In genomic region chr2:222024934-222025890, GRCh38 we compare ENCODE assay signal across 7 cellular contexts.
DNase-seq lines count a peak whose midpoint lies in the region; ATAC-seq and TF ChIP-seq lines count a peak whose summit lies in the region.

No MANE protein-coding gene starts in this region.

- ATAC-seq in HG03108 (IDR thresholded peaks at IDR 0.05; ENCODE audit: unreplicated experiment): no peak

- no peaks in the 10 kb centered on the region for H3K9me2 ChIP-seq in Loucy (replicated peaks; ENCODE audit: low read depth, low read length)

- H3K9me3 ChIP-seq in Loucy (ENCODE audit: insufficient read depth, low read depth, low read length): no peaks in the 10 kb centered on the region
- no peaks in the 10 kb centered on the region for H3K9me3 ChIP-seq in SK-N-MC (ENCODE audit: low read depth, low read length)

- no peak overlapping the region for H3K9ac ChIP-seq in Loucy (ENCODE audit: low read depth, low read length, poor library complexity, severe bottlenecking)
- no peak overlapping the region for H3K9ac ChIP-seq in SK-N-MC (ENCODE audit: insufficient read length)

- H3K36me3 ChIP-seq in Loucy (ENCODE audit: insufficient read depth, low read length) (no peaks in the 10 kb centered on the region), SK-N-MC (ENCODE audit: insufficient read depth, low read length) (no peaks in the 10 kb centered on the region)

- peak; percentile 52 for TF ChIP-seq CTCF in GM12865 (IDR thresholded peaks at IDR 0.05; ENCODE audit: insufficient read depth, low read depth, low read length, missing control alignments)
- TF ChIP-seq CTCF in Loucy (conservative IDR thresholded peaks at IDR 0.05; ENCODE audit: low read length): peak; percentile 81

- H3K4me2 ChIP-seq in Loucy (ENCODE audit: low read depth, low read length, poor library complexity, severe bottlenecking): no peak overlapping the region

- H3K79me2 ChIP-seq in Loucy (ENCODE audit: insufficient read depth, low read length): no peaks in the 10 kb centered on the region

- H3K4me3 ChIP-seq in GM12865 (ENCODE audit: low read depth, low read length): no peak overlapping the region; the same call in 1 of the 2 replicates
- H3K4me3 ChIP-seq in Loucy (ENCODE audit: low read length, poor library complexity, severe bottlenecking): no peak overlapping the region
- H3K4me3 ChIP-seq in SK-N-MC: peak overlapping the region; percentile 31

- H3K27me3 ChIP-seq in Loucy (ENCODE audit: insufficient read depth, low read length, poor library complexity, severe bottlenecking): no peaks in the 10 kb centered on the region

- peak overlapping the region; percentile 65 for H2AFZ ChIP-seq in Loucy (ENCODE audit: low read length)

- DNase-seq in GM12865 (ENCODE audit: low read depth): peak; percentile 35
- DNase-seq in SK-N-MC (ENCODE audit: low read depth, low spot score): peak; percentile 70
- DNase-seq in foreskin melanocyte: peak; percentile 38
- DNase-seq in smooth muscle cell of the brain vasculature (ENCODE audit: low read depth, low spot score): peak; percentile 12
- DNase-seq in AG08396 (ENCODE audit: low spot score): no peak

- no peaks in the 10 kb centered on the region for H4K20me1 ChIP-seq in Loucy (ENCODE audit: insufficient read depth, low read length, poor library complexity, severe bottlenecking)

- H3K27ac ChIP-seq in SK-N-MC: no peak overlapping the region

- H3K4me1 ChIP-seq in Loucy (ENCODE audit: insufficient read depth, low read length, poor library complexity, severe bottlenecking): no peaks in the 10 kb centered on the region

- no peaks in the 10 kb centered on the region for H3F3A ChIP-seq in Loucy (ENCODE audit: low read depth)
